Comparison of ENCODE assay signal across 1 cellular context in genomic region chr9:109143881-109144562, GRCh38.
TF ChIP-seq lines count a peak whose summit lies in the region.

No MANE protein-coding gene starts in this region.

TF ChIP-seq in HepG2, 621 proteins besides CTCF, POLR2A, EP300 and RAD21:
- TF ChIP-seq AHDC1 (CRISPR knock-in tag; IDR thresholded peaks at IDR 0.05; ENCODE audit: borderline replicate concordance) (no peak), SAFB2 (CRISPR knock-in tag; IDR thresholded peaks at IDR 0.05; ENCODE audit: borderline replicate concordance, low read depth) (no peak), ZFP37 (CRISPR knock-in tag; IDR thresholded peaks at IDR 0.05; ENCODE audit: borderline replicate concordance) (no peak), ZFP62 (CRISPR knock-in tag; IDR thresholded peaks at IDR 0.05) (no peak), ZHX2 (IDR thresholded peaks at IDR 0.05; ENCODE audit: low read depth) (no peak), ZHX2 (CRISPR knock-in tag; IDR thresholded peaks at IDR 0.05; ENCODE audit: borderline replicate concordance) (no peak)
TF ChIP-seq in HepG2: peak in this region for 0.
